ENCODE assay signal across 13 cellular contexts in genomic region chr18:60247103-60247502, GRCh38.
DNase-seq lines count a peak whose midpoint lies in the region; ATAC-seq, FAIRE-seq and TF ChIP-seq lines count a peak whose summit lies in the region.
"Had no signal": no experiment of that assay in that cellular context is flagged by ENCODE, and none has a peak within 500 bp of the region (broad histone marks: within the 10 kb centered on the region; RNA-seq: fewer than 3 reads in every experiment).

No MANE protein-coding gene starts in this region.

- ATAC-seq in DND-41 (ENCODE audit: insufficient read depth, low read depth) (no peak), GM19438 (IDR thresholded peaks at IDR 0.05; ENCODE audit: low read depth, unreplicated experiment) (peak; percentile 75), HG02840 (IDR thresholded peaks at IDR 0.05; ENCODE audit: low FRiP score, unreplicated experiment) (peak; percentile 75), HG03460 (IDR thresholded peaks at IDR 0.05; ENCODE audit: unreplicated experiment) (peak; percentile 68)
- ATAC-seq: A549, sciatic nerve had no signal

- H3K4me2 ChIP-seq in DND-41 (ENCODE audit: insufficient read depth, low read length), result no peak overlapping the region
- H3K4me2 ChIP-seq: A549 had no signal

- no peaks in the 10 kb centered on the region for H3K79me2 ChIP-seq in DND-41 (ENCODE audit: insufficient read depth, low read length)

- H3K27me3 ChIP-seq in DND-41 (ENCODE audit: insufficient read depth, low read length, poor library complexity), result no peaks in the 10 kb centered on the region
- H3K27me3 ChIP-seq: brain microvascular endothelial cell, SJCRH30 had no signal

- FAIRE-seq in D721Med (lab: Jason Lieb, UNC), result no peak
- FAIRE-seq: A549 had no signal

- H3K36me3 ChIP-seq in DND-41 (ENCODE audit: insufficient read depth, low read length), result no peaks in the 10 kb centered on the region
- H3K36me3 ChIP-seq: brain microvascular endothelial cell, SJCRH30 had no signal

- H3K9ac ChIP-seq in DND-41 (ENCODE audit: low read depth, low read length), result no peak overlapping the region

- no peak for TF ChIP-seq CTCF in DND-41 (IDR thresholded peaks at IDR 0.05; ENCODE audit: borderline replicate concordance, extremely low read depth, low read length, poor library complexity, severe bottlenecking)
- no peak for TF ChIP-seq CTCF in D721Med (IDR thresholded peaks at IDR 0.05; ENCODE audit: insufficient read depth, missing control alignments)

- CTCF ChIA-PET in HEK293T (lab: Yijun Ruan, JAX), result no interaction called here

- H3K27ac ChIP-seq in DND-41 (ENCODE audit: low read length), result peak overlapping the region; percentile 67; the same call in 1 of the 2 replicates
- H3K27ac ChIP-seq: A549, brain microvascular endothelial cell, SJCRH30 had no signal

- H2AFZ ChIP-seq in DND-41 (ENCODE audit: low read depth, low read length), result no peak overlapping the region

- peaks cover 61% of the 10 kb centered on the region for H3K4me1 ChIP-seq in DND-41 (ENCODE audit: insufficient read depth, low read length)
- H3K4me1 ChIP-seq: A549, SJCRH30 had no signal

- POLR2A ChIA-PET in HEK293T (lab: Yijun Ruan, JAX), result no interaction called here

- no peak overlapping the region for H3K4me3 ChIP-seq in DND-41 (ENCODE audit: low read depth in 1 of 2, low read length in 2 of 2)
- H3K4me3 ChIP-seq: A549, SJCRH30 had no signal

- H4K20me1 ChIP-seq in DND-41 (ENCODE audit: insufficient read depth, low read length), result no peaks in the 10 kb centered on the region

- no peak for DNase-seq in DND-41
- no peak for DNase-seq in D721Med (ENCODE audit: insufficient read length, low spot score)
- DNase-seq in nucleus accumbens (lab: John Stamatoyannopoulos, UW), result no peak
- DNase-seq in HEK293T (ENCODE audit: extremely low spot score), result no peak
- no peak for DNase-seq in KG1 (lab: John Stamatoyannopoulos, UW)
- DNase-seq: brain microvascular endothelial cell, erythroblast, SJCRH30 had no signal

- H3K9me3 ChIP-seq in DND-41 (ENCODE audit: insufficient read depth, low read length, severe bottlenecking), result no peaks in the 10 kb centered on the region
- H3K9me3 ChIP-seq: A549, SJCRH30 had no signal

TF ChIP-seq in HEK293T, 16 proteins besides CTCF, POLR2A, EP300 and RAD21:
- TF ChIP-seq, protein P1, sequence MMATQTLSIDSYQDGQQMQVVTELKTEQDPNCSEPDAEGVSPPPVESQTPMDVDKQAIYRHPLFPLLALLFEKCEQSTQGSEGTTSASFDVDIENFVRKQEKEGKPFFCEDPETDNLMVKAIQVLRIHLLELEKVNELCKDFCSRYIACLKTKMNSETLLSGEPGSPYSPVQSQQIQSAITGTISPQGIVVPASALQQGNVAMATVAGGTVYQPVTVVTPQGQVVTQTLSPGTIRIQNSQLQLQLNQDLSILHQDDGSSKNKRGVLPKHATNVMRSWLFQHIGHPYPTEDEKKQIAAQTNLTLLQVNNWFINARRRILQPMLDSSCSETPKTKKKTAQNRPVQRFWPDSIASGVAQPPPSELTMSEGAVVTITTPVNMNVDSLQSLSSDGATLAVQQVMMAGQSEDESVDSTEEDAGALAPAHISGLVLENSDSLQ (IDR thresholded peaks at IDR 0.05), result no peak
- TF ChIP-seq TARDBP (IDR thresholded peaks at IDR 0.05), result no peak
- no peak for TF ChIP-seq SP1 (IDR thresholded peaks at IDR 0.05)
- no peak for TF ChIP-seq L3MBTL2 (conservative IDR thresholded peaks at IDR 0.05)
- no peak for TF ChIP-seq ZNF384 (IDR thresholded peaks at IDR 0.05)
- no peak for TF ChIP-seq ARNT (IDR thresholded peaks at IDR 0.05)
- no peak for TF ChIP-seq FOXM1 (IDR thresholded peaks at IDR 0.05; ENCODE audit: borderline replicate concordance)
- no peak for TF ChIP-seq SUZ12 (IDR thresholded peaks at IDR 0.05)
- TF ChIP-seq ELF4 (IDR thresholded peaks at IDR 0.05), result no peak
- TF ChIP-seq NFRKB (IDR thresholded peaks at IDR 0.05), result no peak
- no peak for TF ChIP-seq CTBP1 (IDR thresholded peaks at IDR 0.05; ENCODE audit: borderline replicate concordance)
- no peak for TF ChIP-seq FOXK2 (IDR thresholded peaks at IDR 0.05)
